In the genomic region with DNA sequence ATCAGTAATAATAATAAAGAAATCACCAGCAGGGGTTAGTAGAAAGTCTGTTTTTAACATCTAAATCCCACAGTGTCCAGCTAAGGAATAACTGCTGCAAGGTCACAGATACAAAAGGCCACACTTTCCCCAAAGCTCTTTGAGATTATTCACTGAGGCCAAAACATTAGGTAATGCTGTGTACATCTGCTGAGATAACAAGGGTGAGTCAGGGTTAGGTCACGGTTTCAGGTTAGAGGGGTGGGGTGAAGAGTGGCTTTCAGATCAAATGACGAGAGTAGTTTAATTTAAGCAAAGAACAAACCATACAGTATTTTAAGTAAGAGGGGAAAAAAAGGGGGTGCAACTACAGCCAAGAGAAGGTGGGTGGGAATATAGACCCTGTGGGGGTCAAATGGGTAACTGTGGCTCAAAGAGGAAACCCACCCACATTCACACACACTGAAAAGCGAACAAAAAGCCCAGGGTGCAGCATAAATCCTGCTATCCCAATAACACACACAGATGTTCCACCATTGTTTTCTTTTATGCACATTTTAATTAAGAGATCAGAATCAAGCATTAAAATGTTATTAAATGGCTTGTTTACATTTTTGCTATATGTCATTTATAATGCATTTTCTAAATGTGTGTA, we compare ENCODE assay signal across 8 cellular contexts.
DNase-seq lines count a peak whose midpoint lies in the region; ATAC-seq and TF ChIP-seq lines count a peak whose summit lies in the region.

No MANE protein-coding gene starts in this region.

- no peaks in the 10 kb centered on the region for H3K9me3 ChIP-seq in testis
- H3K9me3 ChIP-seq in vagina: no peaks in the 10 kb centered on the region

- peak overlapping the region; percentile 1 for H3K4me3 Mint-ChIP-seq in activated naive CD8-positive, alpha-beta T cell treated with anti-CD3 and anti-CD28 coated beads for 36 hours

- WGBS in testis, 2 donors: 69 to 73% methylated on average over 3 of the region's 3 CpGs

- peaks cover 29% of the 10 kb centered on the region for H3K4me1 Mint-ChIP-seq in activated naive CD8-positive, alpha-beta T cell treated with anti-CD3 and anti-CD28 coated beads for 36 hours

- intact Hi-C loops in testis (cut with DNase I; ENCODE audit: low total_unique reads): no loop called here
- intact Hi-C loops in vagina (cut with DNase I): no loop called here

- H3K27me3 ChIP-seq in testis: no peaks in the 10 kb centered on the region
- H3K27me3 ChIP-seq in vagina: no peaks in the 10 kb centered on the region

- peak overlapping the region; percentile 18 for H3K27ac Mint-ChIP-seq in activated naive CD8-positive, alpha-beta T cell treated with anti-CD3 and anti-CD28 coated beads for 36 hours

- TF ChIP-seq CTCF in testis (IDR thresholded peaks at IDR 0.05) (no peak), vagina (IDR thresholded peaks at IDR 0.05) (no peak)

- H3K4me1 ChIP-seq in testis (peaks cover 7% of the 10 kb centered on the region), vagina (no peaks in the 10 kb centered on the region)

- peaks cover 4% of the 10 kb centered on the region for H3K36me3 Mint-ChIP-seq in activated naive CD8-positive, alpha-beta T cell treated with anti-CD3 and anti-CD28 coated beads for 36 hours

- peak; percentile 96 for ATAC-seq in HG03432 (IDR thresholded peaks at IDR 0.05; ENCODE audit: unreplicated experiment)

- no peak overlapping the region for H3K4me3 ChIP-seq in testis
- H3K4me3 ChIP-seq in vagina: no peak overlapping the region

- no peaks in the 10 kb centered on the region for H3K9me3 Mint-ChIP-seq in activated naive CD8-positive, alpha-beta T cell treated with anti-CD3 and anti-CD28 coated beads for 36 hours

- no peaks in the 10 kb centered on the region for H3K27me3 Mint-ChIP-seq in activated naive CD8-positive, alpha-beta T cell treated with anti-CD3 and anti-CD28 coated beads for 36 hours

- H3K27ac ChIP-seq in testis (no peak overlapping the region), vagina (no peak overlapping the region)

- DNase-seq in NCI-H2171 treated with DMSO at 0.1 percent for 48 hours (lab: John Stamatoyannopoulos, UW): peak; percentile 50
- no peak for DNase-seq in NCI-H2171 (lab: John Stamatoyannopoulos, UW)
- DNase-seq in activated naive CD8-positive, alpha-beta T cell treated with anti-CD3 and anti-CD28 coated beads for 36 hours: peak; percentile 43
- DNase-seq in mucosa of gallbladder (ENCODE audit: low spot score): peak; percentile 42
- DNase-seq in testis: no peak
- no peak for DNase-seq in vagina (ENCODE audit: extremely low spot score in 2 of 2)
- no peak for DNase-seq in NCI-H187 (lab: John Stamatoyannopoulos, UW)

- H3K36me3 ChIP-seq in testis (ENCODE audit: low read depth, missing control alignments) (no peaks in the 10 kb centered on the region), vagina (no peaks in the 10 kb centered on the region)

- TF ChIP-seq POLR2A in testis (IDR thresholded peaks at IDR 0.05): no peak
- no peak for TF ChIP-seq POLR2A in vagina (IDR thresholded peaks at IDR 0.05)

Comparison
In these comparisons a context has a peak if more than half of its experiments do, and no peak if none do; other contexts are left out.
1. DNase-seq: peak in NCI-H2171 treated with DMSO at 0.1 percent for 48 hours (single experiment), activated naive CD8-positive, alpha-beta T cell treated with anti-CD3 and anti-CD28 coated beads for 36 hours (single experiment) and mucosa of gallbladder (single experiment); none in NCI-H2171 (single experiment), testis (single experiment), vagina (0 of 2) and NCI-H187 (0 of 2).